In genomic region chr18:43879350-43879749, GRCh38 we compare ENCODE assay signal across 24 cellular contexts.
"Had no signal": no experiment of that assay in that cellular context is flagged by ENCODE, and none has a peak within 500 bp of the region (broad histone marks: within the 10 kb centered on the region; RNA-seq: fewer than 3 reads in every experiment).

No MANE protein-coding gene starts in this region.

- H3K4me3 ChIP-seq: coronary artery, esophagus muscularis mucosa, gastroesophageal sphincter, heart left ventricle, hepatocyte, lung, ovary, psoas muscle, sigmoid colon, stomach, testis, tibial artery had no signal

- H3K36me3 ChIP-seq: esophagus muscularis mucosa, gastroesophageal sphincter, heart left ventricle, ovary, sigmoid colon, stomach, tibial artery had no signal

- H3K4me2 ChIP-seq: hepatocyte had no signal

- H3K9me3 ChIP-seq: esophagus muscularis mucosa, gastroesophageal sphincter, heart left ventricle, ovary, psoas muscle, sigmoid colon, stomach, testis, tibial artery had no signal

- H3K27ac ChIP-seq: coronary artery, esophagus muscularis mucosa, gastroesophageal sphincter, heart left ventricle, hepatocyte, ovary, psoas muscle, sigmoid colon, stomach, testis, tibial artery had no signal

- H2AFZ ChIP-seq: hepatocyte had no signal

- H3K4me1 ChIP-seq: psoas muscle, sigmoid colon, testis had no signal

- DNase-seq: dermis blood vessel endothelial cell; effector memory CD4-positive, alpha-beta T cell; heart left ventricle; kidney; midbrain; naive thymus-derived CD4-positive, alpha-beta T cell; nephron progenitor cell; occipital lobe; ovary; posterior cingulate gyrus; psoas muscle; right cardiac atrium; sigmoid colon; stimulated activated CD4-positive, alpha-beta T cell treated with anti-CD3 and anti-CD28 coated beads, Interleukin-2, amount 100 ng/mL, for 24 hours; stimulated activated CD4-positive, alpha-beta T cell treated with anti-CD3 and anti-CD28 coated beads, Interleukin-4, amount 100 ng/mL, for 24 hours; stimulated activated naive CD4-positive, alpha-beta T cell treated with Interleukin-2 at 50 U/mL for 16 hours; stomach; testis; tibial artery had no signal

- H3K27me3 ChIP-seq: esophagus muscularis mucosa, gastroesophageal sphincter, heart left ventricle, hepatocyte, ovary, sigmoid colon, stomach, testis, tibial artery had no signal
